Comparison of ENCODE assay signal across 1 cellular context in genomic region chr14:76976623-76977005, GRCh38.
TF ChIP-seq lines count a peak whose summit lies in the region.

No MANE protein-coding gene starts in this region.

TF ChIP-seq in HepG2, 621 proteins besides CTCF, POLR2A, EP300 and RAD21 (continued from another document):
- TF ChIP-seq SRSF9 (IDR thresholded peaks at IDR 0.05; ENCODE audit: borderline replicate concordance, insufficient read depth, low read depth, low read length, poor library complexity, severe bottlenecking) (no peak), REXO4 (CRISPR knock-in tag; IDR thresholded peaks at IDR 0.05; ENCODE audit: borderline replicate concordance) (no peak), ZFAT (CRISPR knock-in tag; conservative IDR thresholded peaks at IDR 0.05) (no peak), ZNF672 (CRISPR knock-in tag; IDR thresholded peaks at IDR 0.05) (no peak)
- TF ChIP-seq, protein P1, sequence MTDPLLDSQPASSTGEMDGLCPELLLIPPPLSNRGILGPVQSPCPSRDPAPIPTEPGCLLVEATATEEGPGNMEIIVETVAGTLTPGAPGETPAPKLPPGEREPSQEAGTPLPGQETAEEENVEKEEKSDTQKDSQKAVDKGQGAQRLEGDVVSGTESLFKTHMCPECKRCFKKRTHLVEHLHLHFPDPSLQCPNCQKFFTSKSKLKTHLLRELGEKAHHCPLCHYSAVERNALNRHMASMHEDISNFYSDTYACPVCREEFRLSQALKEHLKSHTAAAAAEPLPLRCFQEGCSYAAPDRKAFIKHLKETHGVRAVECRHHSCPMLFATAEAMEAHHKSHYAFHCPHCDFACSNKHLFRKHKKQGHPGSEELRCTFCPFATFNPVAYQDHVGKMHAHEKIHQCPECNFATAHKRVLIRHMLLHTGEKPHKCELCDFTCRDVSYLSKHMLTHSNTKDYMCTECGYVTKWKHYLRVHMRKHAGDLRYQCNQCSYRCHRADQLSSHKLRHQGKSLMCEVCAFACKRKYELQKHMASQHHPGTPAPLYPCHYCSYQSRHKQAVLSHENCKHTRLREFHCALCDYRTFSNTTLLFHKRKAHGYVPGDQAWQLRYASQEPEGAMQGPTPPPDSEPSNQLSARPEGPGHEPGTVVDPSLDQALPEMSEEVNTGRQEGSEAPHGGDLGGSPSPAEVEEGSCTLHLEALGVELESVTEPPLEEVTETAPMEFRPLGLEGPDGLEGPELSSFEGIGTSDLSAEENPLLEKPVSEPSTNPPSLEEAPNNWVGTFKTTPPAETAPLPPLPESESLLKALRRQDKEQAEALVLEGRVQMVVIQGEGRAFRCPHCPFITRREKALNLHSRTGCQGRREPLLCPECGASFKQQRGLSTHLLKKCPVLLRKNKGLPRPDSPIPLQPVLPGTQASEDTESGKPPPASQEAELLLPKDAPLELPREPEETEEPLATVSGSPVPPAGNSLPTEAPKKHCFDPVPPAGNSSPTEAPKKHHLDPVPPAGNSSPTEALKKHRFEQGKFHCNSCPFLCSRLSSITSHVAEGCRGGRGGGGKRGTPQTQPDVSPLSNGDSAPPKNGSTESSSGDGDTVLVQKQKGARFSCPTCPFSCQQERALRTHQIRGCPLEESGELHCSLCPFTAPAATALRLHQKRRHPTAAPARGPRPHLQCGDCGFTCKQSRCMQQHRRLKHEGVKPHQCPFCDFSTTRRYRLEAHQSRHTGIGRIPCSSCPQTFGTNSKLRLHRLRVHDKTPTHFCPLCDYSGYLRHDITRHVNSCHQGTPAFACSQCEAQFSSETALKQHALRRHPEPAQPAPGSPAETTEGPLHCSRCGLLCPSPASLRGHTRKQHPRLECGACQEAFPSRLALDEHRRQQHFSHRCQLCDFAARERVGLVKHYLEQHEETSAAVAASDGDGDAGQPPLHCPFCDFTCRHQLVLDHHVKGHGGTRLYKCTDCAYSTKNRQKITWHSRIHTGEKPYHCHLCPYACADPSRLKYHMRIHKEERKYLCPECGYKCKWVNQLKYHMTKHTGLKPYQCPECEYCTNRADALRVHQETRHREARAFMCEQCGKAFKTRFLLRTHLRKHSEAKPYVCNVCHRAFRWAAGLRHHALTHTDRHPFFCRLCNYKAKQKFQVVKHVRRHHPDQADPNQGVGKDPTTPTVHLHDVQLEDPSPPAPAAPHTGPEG (CRISPR knock-in tag; IDR thresholded peaks at IDR 0.05): no peak
- TF ChIP-seq, protein P2, sequence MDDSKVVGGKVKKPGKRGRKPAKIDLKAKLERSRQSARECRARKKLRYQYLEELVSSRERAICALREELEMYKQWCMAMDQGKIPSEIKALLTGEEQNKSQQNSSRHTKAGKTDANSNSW (CRISPR knock-in tag; IDR thresholded peaks at IDR 0.05; ENCODE audit: borderline replicate concordance): no peak
- TF ChIP-seq, protein P3, sequence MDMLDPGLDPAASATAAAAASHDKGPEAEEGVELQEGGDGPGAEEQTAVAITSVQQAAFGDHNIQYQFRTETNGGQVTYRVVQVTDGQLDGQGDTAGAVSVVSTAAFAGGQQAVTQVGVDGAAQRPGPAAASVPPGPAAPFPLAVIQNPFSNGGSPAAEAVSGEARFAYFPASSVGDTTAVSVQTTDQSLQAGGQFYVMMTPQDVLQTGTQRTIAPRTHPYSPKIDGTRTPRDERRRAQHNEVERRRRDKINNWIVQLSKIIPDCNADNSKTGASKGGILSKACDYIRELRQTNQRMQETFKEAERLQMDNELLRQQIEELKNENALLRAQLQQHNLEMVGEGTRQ (IDR thresholded peaks at IDR 0.05; ENCODE audit: low read depth, low read length): no peak
- TF ChIP-seq, protein P3 (CRISPR knock-in tag; IDR thresholded peaks at IDR 0.05; ENCODE audit: borderline replicate concordance): no peak
- TF ChIP-seq, protein P4, sequence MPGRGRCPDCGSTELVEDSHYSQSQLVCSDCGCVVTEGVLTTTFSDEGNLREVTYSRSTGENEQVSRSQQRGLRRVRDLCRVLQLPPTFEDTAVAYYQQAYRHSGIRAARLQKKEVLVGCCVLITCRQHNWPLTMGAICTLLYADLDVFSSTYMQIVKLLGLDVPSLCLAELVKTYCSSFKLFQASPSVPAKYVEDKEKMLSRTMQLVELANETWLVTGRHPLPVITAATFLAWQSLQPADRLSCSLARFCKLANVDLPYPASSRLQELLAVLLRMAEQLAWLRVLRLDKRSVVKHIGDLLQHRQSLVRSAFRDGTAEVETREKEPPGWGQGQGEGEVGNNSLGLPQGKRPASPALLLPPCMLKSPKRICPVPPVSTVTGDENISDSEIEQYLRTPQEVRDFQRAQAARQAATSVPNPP (CRISPR knock-in tag; IDR thresholded peaks at IDR 0.05): no peak
TF ChIP-seq in HepG2: peak in this region for 0.
